27 cellular contexts compared by ENCODE assay signal in the genomic region with DNA sequence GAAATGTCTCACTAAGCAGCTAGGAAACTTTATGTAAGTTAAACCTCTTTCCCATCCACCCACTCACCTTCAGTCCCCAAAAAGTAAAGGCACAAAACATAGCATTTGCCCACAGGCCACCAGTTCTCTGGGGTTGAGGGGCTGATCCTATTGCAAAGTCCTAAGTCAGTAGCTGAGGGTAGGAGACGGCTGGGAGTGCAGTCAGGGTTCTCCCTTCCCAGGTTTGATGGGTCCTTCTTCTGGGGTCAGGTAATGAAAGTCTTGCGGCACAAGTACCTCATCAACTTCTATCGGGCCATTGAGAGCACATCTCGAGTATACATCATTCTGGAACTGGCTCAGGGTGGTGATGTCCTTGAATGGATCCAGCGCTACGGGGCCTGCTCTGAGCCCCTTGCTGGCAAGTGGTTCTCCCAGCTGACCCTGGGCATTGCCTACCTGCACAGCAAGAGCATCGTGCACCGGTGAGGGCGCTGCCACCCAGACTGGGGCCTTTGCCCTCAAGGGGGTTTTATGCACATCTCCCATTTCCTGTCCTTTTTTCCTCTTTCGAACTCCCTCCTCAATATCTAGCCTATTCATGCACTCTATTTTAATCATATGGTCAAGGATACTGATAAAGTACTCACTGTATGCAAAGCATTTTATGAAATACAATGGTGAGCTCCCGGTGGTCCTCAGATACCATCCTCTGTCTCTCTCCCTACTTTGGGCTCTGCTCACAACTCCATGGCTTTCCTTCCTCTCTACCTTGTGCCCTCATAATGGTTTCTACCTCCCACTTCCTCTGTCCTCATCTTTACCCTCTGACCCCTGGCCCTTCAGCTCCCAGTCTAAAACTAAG. TPM values are rescaled to one million over a fixed set of nuclear protein-coding genes. Genes with fewer than 3 reads are reported as not detected.
DNase-seq lines count a peak whose midpoint lies in the region; ATAC-seq, FAIRE-seq and TF ChIP-seq lines count a peak whose summit lies in the region.
"Had no signal": no experiment of that assay in that cellular context is flagged by ENCODE, and none has a peak within 500 bp of the region (broad histone marks: within the 10 kb centered on the region; RNA-seq: fewer than 3 reads in every experiment).

No MANE protein-coding gene starts in this region.

- in situ Hi-C loops in HepG2 (cut with HindIII; ENCODE audit: extremely low pct_ligation_motif_present, low pct_unique_long_range_greater_than_20kb): no loop called here

- TF ChIP-seq POLR2A in HepG2 (IDR thresholded peaks at IDR 0.05; ENCODE audit: insufficient read depth in 1 of 2, low read depth in 2 of 2, low read length in 2 of 2) (no peak; a peak in 1 of 4 replicates), right lobe of liver (IDR thresholded peaks at IDR 0.05) (no peak)

- no peak overlapping the region for H3K4me2 ChIP-seq in HepG2 (ENCODE audit: low read depth, low read length)
- H3K4me2 ChIP-seq: SK-N-SH, smooth muscle cell had no signal

- ATAC-seq in HepG2 (peak; percentile 12), right lobe of liver (no peak), left lobe of liver (no peak)
- ATAC-seq in activated CD8-positive, alpha-beta T cell treated with anti-CD3 and anti-CD28 coated beads, Interleukin-2, amount 10 ng/mL, durations not matched to agents 7 days and 5 days: no peak
- ATAC-seq: gastrocnemius medialis had no signal

- POLR2A ChIA-PET in HepG2 (lab: Yijun Ruan, JAX): interaction anchor here (0.9 to 2.7 kb wide), 9 partner anchors 8 to 65 kb away, joined by 3 to 13 read pairs (median 5); partner anchors contain the start of genes IPO4, IRF9, MDP1 and PSME2
- POLR2A ChIA-PET in activated CD8-positive, alpha-beta T cell treated with anti-CD3 and anti-CD28 coated beads, Interleukin-2, amount 10 ng/mL, durations not matched to agents 7 days and 5 days (lab: Charles Lee): interaction anchor here (0.9 to 4.1 kb wide), 4 partner anchors 11 to 92 kb away, joined by 3 to 23 read pairs (median 4); partner anchors contain the start of genes DCAF11, IRF9 and TM9SF1
- POLR2A ChIA-PET in RWPE1 (lab: Yijun Ruan, JAX; ENCODE audit: low non-redundant PET): no interaction called here

- H3K27me3 Mint-ChIP-seq in activated CD8-positive, alpha-beta T cell treated with anti-CD3 and anti-CD28 coated beads, Interleukin-2, amount 10 ng/mL, durations not matched to agents 7 days and 5 days (ENCODE audit: low read depth): no peaks in the 10 kb centered on the region

- H3K36me3 ChIP-seq in HepG2 (replicated peaks in 1 of 2; ENCODE audit: control insufficient read depth in 1 of 2, insufficient read depth in 2 of 2, low read length in 2 of 2): peaks cover 42 to 56% of the 10 kb centered on the region in 2 experiments
- peaks cover 0 to 56% (median 2%) of the 10 kb centered on the region in 4 donors for H3K36me3 ChIP-seq in right lobe of liver

- H4K20me1 ChIP-seq in HepG2 (ENCODE audit: insufficient read depth, low read length): no peaks in the 10 kb centered on the region

- CTCF ChIA-PET in HepG2 (lab: Yijun Ruan, JAX; ENCODE audit: low intra/inter-chr PET ratio, low total read pairs): no interaction called here
- CTCF ChIA-PET in activated CD8-positive, alpha-beta T cell treated with anti-CD3 and anti-CD28 coated beads, Interleukin-2, amount 10 ng/mL, durations not matched to agents 7 days and 5 days (lab: Charles Lee): interaction anchor here (1.0 to 1.2 kb wide), 2 partner anchors 45 to 101 kb away, joined by 3 to 4 read pairs; partner anchors contain the start of genes CIDEB and IRF9
- CTCF ChIA-PET in RWPE1 (lab: Yijun Ruan, JAX): no interaction called here

- H2AFZ ChIP-seq in HepG2 (ENCODE audit: low read length): no peak overlapping the region

- DNase-seq in HepG2 (ENCODE audit: low spot score): no peak
- DNase-seq in right lobe of liver: no peak
- DNase-seq in activated CD8-positive, alpha-beta T cell treated with anti-CD3 and anti-CD28 coated beads, Interleukin-2, amount 10 ng/mL, durations not matched to agents 7 days and 5 days: no peak
- DNase-seq in left lobe of liver (ENCODE audit: low spot score): peak; percentile 34
- no peak for DNase-seq in RWPE1 (ENCODE audit: low spot score)
- DNase-seq in T-helper 9 cell: no peak
- DNase-seq in superior temporal gyrus (ENCODE audit: extremely low spot score): no peak
- DNase-seq: activated CD4-positive, CD25-positive, alpha-beta regulatory T cell; activated CD8-positive, alpha-beta memory T cell treated with anti-CD3 and anti-CD28 coated beads for 24 hours; brain microvascular endothelial cell; effector memory CD4-positive, alpha-beta T cell; gastrocnemius medialis; hypothalamus; Kasumi-1; NCI-H1048; NCI-H1930; NCI-H2227 treated with DMSO at 0.1 percent for 48 hours; RPMI8226; SK-N-SH; stimulated activated CD4-positive, alpha-beta T cell treated with anti-CD3 and anti-CD28 coated beads, Interleukin-4, amount 100 ng/mL, for 24 hours had no signal

- H3K9me3 Mint-ChIP-seq in activated CD8-positive, alpha-beta T cell treated with anti-CD3 and anti-CD28 coated beads, Interleukin-2, amount 10 ng/mL, durations not matched to agents 7 days and 5 days (ENCODE audit: insufficient read depth): peaks cover 7% of the 10 kb centered on the region

- no peak overlapping the region for H3K9ac ChIP-seq in HepG2 (ENCODE audit: insufficient read depth, low read depth, low read length)
- H3K9ac ChIP-seq: SK-N-SH had no signal

- no peak for TF ChIP-seq CTCF in HepG2 (CRISPR knock-in tag; IDR thresholded peaks at IDR 0.05)
- no peak for TF ChIP-seq CTCF in right lobe of liver (IDR thresholded peaks at IDR 0.05)
- TF ChIP-seq CTCF in RWPE1 (conservative IDR thresholded peaks at IDR 0.05; ENCODE audit: low read depth): no peak

- H3K27me3 ChIP-seq in HepG2 (ENCODE audit: control insufficient read depth in 1 of 2, insufficient read depth in 2 of 2, low read length in 2 of 2) (no peaks in the 10 kb centered on the region), right lobe of liver (no peaks in the 10 kb centered on the region)
- H3K27me3 ChIP-seq: brain microvascular endothelial cell, esophagus muscularis mucosa, gastrocnemius medialis had no signal

- TF ChIP-seq EP300 in HepG2 (IDR thresholded peaks at IDR 0.05; ENCODE audit: low read depth in 2 of 2, low read length in 2 of 2) (no peak), HepG2 (CRISPR knock-in tag; IDR thresholded peaks at IDR 0.05; ENCODE audit: borderline replicate concordance) (no peak)

- H3K4me1 ChIP-seq in HepG2 (ENCODE audit: insufficient read depth, low read length) (peaks cover 3% of the 10 kb centered on the region; the same call in 1 of the 2 replicates), right lobe of liver (no peaks in the 10 kb centered on the region)
- H3K4me1 ChIP-seq: gastrocnemius medialis had no signal

- BruUV-seq in HepG2 (replicated peaks; lab: Mats Ljungman, UMichigan): TSS peak; percentile 24

- no peak for FAIRE-seq in HepG2 (lab: Jason Lieb, UNC)
- FAIRE-seq: GM18507, HTR-8/SVneo, keratinocyte had no signal

- H3K4me3 Mint-ChIP-seq in activated CD8-positive, alpha-beta T cell treated with anti-CD3 and anti-CD28 coated beads, Interleukin-2, amount 10 ng/mL, durations not matched to agents 7 days and 5 days: no peak overlapping the region

- peak overlapping the region; percentile 46 for H3K27ac Mint-ChIP-seq in activated CD8-positive, alpha-beta T cell treated with anti-CD3 and anti-CD28 coated beads, Interleukin-2, amount 10 ng/mL, durations not matched to agents 7 days and 5 days

- H3K36me3 Mint-ChIP-seq in activated CD8-positive, alpha-beta T cell treated with anti-CD3 and anti-CD28 coated beads, Interleukin-2, amount 10 ng/mL, durations not matched to agents 7 days and 5 days (ENCODE audit: low read depth): peaks cover 86% of the 10 kb centered on the region

- no peak for TF ChIP-seq RAD21 in HepG2 (CRISPR knock-in tag; IDR thresholded peaks at IDR 0.05)

- H3K27ac ChIP-seq in HepG2 (ENCODE audit: extremely low read length, insufficient read depth, low read length) (no peak overlapping the region), right lobe of liver (no peak overlapping the region), RWPE1 (no peak overlapping the region)
- H3K27ac ChIP-seq: brain microvascular endothelial cell, C4-2B, esophagus muscularis mucosa, gastrocnemius medialis had no signal

- H3K4me1 Mint-ChIP-seq in activated CD8-positive, alpha-beta T cell treated with anti-CD3 and anti-CD28 coated beads, Interleukin-2, amount 10 ng/mL, durations not matched to agents 7 days and 5 days (ENCODE audit: low read depth): peaks cover 17% of the 10 kb centered on the region

- H3K4me3 ChIP-seq in HepG2 (replicated peaks in 1 of 3; ENCODE audit: insufficient read depth in 1 of 3, low read depth in 2 of 3, low read length in 3 of 3) (no peak overlapping the region), right lobe of liver (no peak overlapping the region)
- H3K4me3 ChIP-seq: esophagus muscularis mucosa, gastrocnemius medialis, lung, smooth muscle cell had no signal

- 97% methylated on average over 11 of the region's 11 CpGs for WGBS in HepG2 (ENCODE audit: low lambda C conversion rate)
- 100% methylated on average over 5 of the region's 11 CpGs for WGBS in right lobe of liver (ENCODE audit: insufficient coverage, low coverage, low lambda C conversion rate, missing lambda C conversion rate)

- H3K9me3 ChIP-seq in HepG2 (ENCODE audit: low read length) (no peaks in the 10 kb centered on the region), right lobe of liver (no peaks in the 10 kb centered on the region)
- H3K9me3 ChIP-seq: esophagus muscularis mucosa, gastrocnemius medialis, SK-N-SH had no signal

- intact Hi-C loops in HepG2 (cut with micrococcal nuclease; ENCODE audit: unreplicated experiment) (no loop called here), right lobe of liver (cut with DNase I) (no loop called here)

- H3K79me2 ChIP-seq in HepG2 (ENCODE audit: insufficient read depth, low read length): no peaks in the 10 kb centered on the region

RNA-seq across cellular contexts. Expression of gene TSSK4, which starts 1.0 kb away (rescaled TPM):
- 0.44 TPM in 1 of 2 replicates, not detected in the other for total RNA-seq in HepG2 (2016; rRNA removed; fragmentation: Illumina TruSeq; extraction: Trizol)
- not detected in 2 replicates for total RNA-seq in HepG2 (2016; cell fraction: cytosol; rRNA removed; fragmentation: Illumina TruSeq; extraction: Trizol; ENCODE audit: low read depth)
- total RNA-seq in HepG2 (2016; cell fraction: insoluble cytoplasmic fraction; rRNA removed; fragmentation: Illumina TruSeq; extraction: Trizol): 0.19 TPM in 1 of 2 replicates, not detected in the other
- total RNA-seq in HepG2 (2016; cell fraction: membrane; rRNA removed; fragmentation: Illumina TruSeq; extraction: Trizol): not detected in 2 replicates
- total RNA-seq in HepG2 (2016; cell fraction: nucleus; rRNA removed; fragmentation: Illumina TruSeq; extraction: Trizol): 0.78 TPM in 1 of 2 replicates, not detected in the other
- polyA plus RNA-seq in HepG2 (2011; rRNA removed): 0.08 and 0.14 TPM in 2 replicates
- polyA plus RNA-seq in HepG2 (2011; cell fraction: cytosol; rRNA removed): 0.04 and 0.10 TPM in 2 replicates
- 1.0 and 1.1 TPM in 2 replicates for polyA plus RNA-seq in HepG2 (2011; cell fraction: nucleus; rRNA removed)
- 3.3 and 4.1 TPM in 2 replicates for polyA plus RNA-seq in HepG2 (2012)
- 0.21 TPM in 1 of 2 replicates, not detected in the other for polyA plus RNA-seq in HepG2 (2016; cell fraction: cytosol; fragmentation: Illumina TruSeq; extraction: Trizol; ENCODE audit: low read depth)
- not detected in 2 replicates for polyA plus RNA-seq in HepG2 (2016; cell fraction: insoluble cytoplasmic fraction; fragmentation: Illumina TruSeq; extraction: Trizol; ENCODE audit: low read depth)
- polyA plus RNA-seq in HepG2 (2016; cell fraction: membrane; fragmentation: Illumina TruSeq; extraction: Trizol; ENCODE audit: low read depth): 0.26 TPM in 1 of 2 replicates, not detected in the other
- polyA plus RNA-seq in HepG2 (2016; cell fraction: nucleus; fragmentation: Illumina TruSeq; extraction: Trizol; ENCODE audit: insufficient read depth, low read depth): not detected in 2 replicates
- 1.7 and 2.4 TPM in 2 replicates for polyA minus RNA-seq in HepG2 (2011; rRNA and poly(A)+ RNA removed; ENCODE audit: low replicate concordance)
- not detected in 2 replicates for polyA minus RNA-seq in HepG2 (2011; cell fraction: cytosol; rRNA and poly(A)+ RNA removed)
- 3.2 and 5.0 TPM in 2 replicates for polyA minus RNA-seq in HepG2 (2011; cell fraction: nucleus; rRNA and poly(A)+ RNA removed)
- total RNA-seq in right lobe of liver: under 1 TPM in 2 of 6 experiments, not detected in 4; 0.29 TPM
- not detected for total RNA-seq in activated CD8-positive, alpha-beta T cell treated with anti-CD3 and anti-CD28 coated beads, Interleukin-2, amount 10 ng/mL, durations not matched to agents 7 days and 5 days
- total RNA-seq in left lobe of liver: 0.35 TPM
- total RNA-seq: gastrocnemius medialis had no signal
- polyA plus RNA-seq: keratinocyte, SK-N-SH had no signal

RNA-seq across cellular contexts. Expression of gene CHMP4A, which starts 6.8 kb away (rescaled TPM):
- total RNA-seq in HepG2 (2016; rRNA removed; fragmentation: Illumina TruSeq; extraction: Trizol) (113 and 140 TPM in 2 replicates), right lobe of liver (10 to 100 TPM; 11.9 to 28.9 (median 17.1) TPM), left lobe of liver (14.4 TPM)
- total RNA-seq in HepG2 (2016; cell fraction: cytosol; rRNA removed; fragmentation: Illumina TruSeq; extraction: Trizol; ENCODE audit: low read depth): 66.3 and 72.6 TPM in 2 replicates
- total RNA-seq in HepG2 (2016; cell fraction: insoluble cytoplasmic fraction; rRNA removed; fragmentation: Illumina TruSeq; extraction: Trizol): 120 and 148 TPM in 2 replicates
- 67.1 and 67.8 TPM in 2 replicates for total RNA-seq in HepG2 (2016; cell fraction: membrane; rRNA removed; fragmentation: Illumina TruSeq; extraction: Trizol)
- total RNA-seq in HepG2 (2016; cell fraction: nucleus; rRNA removed; fragmentation: Illumina TruSeq; extraction: Trizol): 52.6 and 66.0 TPM in 2 replicates
- 80.8 and 83.6 TPM in 2 replicates for polyA plus RNA-seq in HepG2 (2011; rRNA removed)
- polyA plus RNA-seq in HepG2 (2011; cell fraction: cytosol; rRNA removed): 85.1 and 105 TPM in 2 replicates
- polyA plus RNA-seq in HepG2 (2011; cell fraction: nucleus; rRNA removed): 42.1 and 63.9 TPM in 2 replicates
- 78.9 and 98.0 TPM in 2 replicates for polyA plus RNA-seq in HepG2 (2012)
- polyA plus RNA-seq in HepG2 (2016; cell fraction: cytosol; fragmentation: Illumina TruSeq; extraction: Trizol; ENCODE audit: low read depth): 64.7 and 70.4 TPM in 2 replicates
- polyA plus RNA-seq in HepG2 (2016; cell fraction: insoluble cytoplasmic fraction; fragmentation: Illumina TruSeq; extraction: Trizol; ENCODE audit: low read depth): 255 and 256 TPM in 2 replicates
- 60.9 and 64.0 TPM in 2 replicates for polyA plus RNA-seq in HepG2 (2016; cell fraction: membrane; fragmentation: Illumina TruSeq; extraction: Trizol; ENCODE audit: low read depth)
- polyA plus RNA-seq in HepG2 (2016; cell fraction: nucleus; fragmentation: Illumina TruSeq; extraction: Trizol; ENCODE audit: insufficient read depth, low read depth): 140 and 161 TPM in 2 replicates
- polyA minus RNA-seq in HepG2 (2011; rRNA and poly(A)+ RNA removed; ENCODE audit: low replicate concordance): 9.7 and 17.0 TPM in 2 replicates
- polyA minus RNA-seq in HepG2 (2011; cell fraction: cytosol; rRNA and poly(A)+ RNA removed): 7.5 and 11.3 TPM in 2 replicates
- 30.8 and 42.8 TPM in 2 replicates for polyA minus RNA-seq in HepG2 (2011; cell fraction: nucleus; rRNA and poly(A)+ RNA removed)
- total RNA-seq in activated CD8-positive, alpha-beta T cell treated with anti-CD3 and anti-CD28 coated beads, Interleukin-2, amount 10 ng/mL, durations not matched to agents 7 days and 5 days: 10 to 100 TPM; 83.2 to 93.4 TPM

RNA-seq across cellular contexts. Expression of gene MDP1, which starts 9.4 kb away (rescaled TPM):
- 48.7 and 66.0 TPM in 2 replicates for total RNA-seq in HepG2 (2016; rRNA removed; fragmentation: Illumina TruSeq; extraction: Trizol)
- total RNA-seq in HepG2 (2016; cell fraction: cytosol; rRNA removed; fragmentation: Illumina TruSeq; extraction: Trizol; ENCODE audit: low read depth): 27.9 and 34.0 TPM in 2 replicates
- 53.9 and 66.6 TPM in 2 replicates for total RNA-seq in HepG2 (2016; cell fraction: insoluble cytoplasmic fraction; rRNA removed; fragmentation: Illumina TruSeq; extraction: Trizol)
- total RNA-seq in HepG2 (2016; cell fraction: membrane; rRNA removed; fragmentation: Illumina TruSeq; extraction: Trizol): 41.5 and 42.5 TPM in 2 replicates
- 27.7 and 28.0 TPM in 2 replicates for total RNA-seq in HepG2 (2016; cell fraction: nucleus; rRNA removed; fragmentation: Illumina TruSeq; extraction: Trizol)
- polyA plus RNA-seq in HepG2 (2011; rRNA removed): 38.2 and 44.1 TPM in 2 replicates
- 35.9 and 43.6 TPM in 2 replicates for polyA plus RNA-seq in HepG2 (2011; cell fraction: cytosol; rRNA removed)
- 45.5 and 46.7 TPM in 2 replicates for polyA plus RNA-seq in HepG2 (2011; cell fraction: nucleus; rRNA removed)
- 24.5 and 30.3 TPM in 2 replicates for polyA plus RNA-seq in HepG2 (2012)
- 24.6 and 32.2 TPM in 2 replicates for polyA plus RNA-seq in HepG2 (2016; cell fraction: cytosol; fragmentation: Illumina TruSeq; extraction: Trizol; ENCODE audit: low read depth)
- polyA plus RNA-seq in HepG2 (2016; cell fraction: insoluble cytoplasmic fraction; fragmentation: Illumina TruSeq; extraction: Trizol; ENCODE audit: low read depth): 50.1 and 54.2 TPM in 2 replicates
- 30.8 and 33.7 TPM in 2 replicates for polyA plus RNA-seq in HepG2 (2016; cell fraction: membrane; fragmentation: Illumina TruSeq; extraction: Trizol; ENCODE audit: low read depth)
- 41.8 and 50.7 TPM in 2 replicates for polyA plus RNA-seq in HepG2 (2016; cell fraction: nucleus; fragmentation: Illumina TruSeq; extraction: Trizol; ENCODE audit: insufficient read depth, low read depth)
- 10.6 and 24.5 TPM in 2 replicates for polyA minus RNA-seq in HepG2 (2011; rRNA and poly(A)+ RNA removed; ENCODE audit: low replicate concordance)
- 4.9 and 8.5 TPM in 2 replicates for polyA minus RNA-seq in HepG2 (2011; cell fraction: cytosol; rRNA and poly(A)+ RNA removed)
- 19.6 and 23.2 TPM in 2 replicates for polyA minus RNA-seq in HepG2 (2011; cell fraction: nucleus; rRNA and poly(A)+ RNA removed)
- 1 to 10 TPM; 3.7 to 6.3 (median 4.9) TPM for total RNA-seq in right lobe of liver
- 10 to 100 TPM; 16.9 to 18.2 TPM for total RNA-seq in activated CD8-positive, alpha-beta T cell treated with anti-CD3 and anti-CD28 coated beads, Interleukin-2, amount 10 ng/mL, durations not matched to agents 7 days and 5 days
- total RNA-seq in left lobe of liver: 5.0 TPM

RNA-seq across cellular contexts. Expression of gene TM9SF1, which starts 11.2 kb away (rescaled TPM):
- total RNA-seq in HepG2 (2016; rRNA removed; fragmentation: Illumina TruSeq; extraction: Trizol): 56.4 and 110 TPM in 2 replicates
- total RNA-seq in HepG2 (2016; cell fraction: cytosol; rRNA removed; fragmentation: Illumina TruSeq; extraction: Trizol; ENCODE audit: low read depth): 19.9 and 23.1 TPM in 2 replicates
- total RNA-seq in HepG2 (2016; cell fraction: insoluble cytoplasmic fraction; rRNA removed; fragmentation: Illumina TruSeq; extraction: Trizol): 52.8 and 116 TPM in 2 replicates
- total RNA-seq in HepG2 (2016; cell fraction: membrane; rRNA removed; fragmentation: Illumina TruSeq; extraction: Trizol): 50.6 and 55.0 TPM in 2 replicates
- 105 and 124 TPM in 2 replicates for total RNA-seq in HepG2 (2016; cell fraction: nucleus; rRNA removed; fragmentation: Illumina TruSeq; extraction: Trizol)
- polyA plus RNA-seq in HepG2 (2011; rRNA removed): 83.2 and 85.1 TPM in 2 replicates
- polyA plus RNA-seq in HepG2 (2011; cell fraction: cytosol; rRNA removed): 99.8 and 110 TPM in 2 replicates
- 60.5 and 61.2 TPM in 2 replicates for polyA plus RNA-seq in HepG2 (2011; cell fraction: nucleus; rRNA removed)
- polyA plus RNA-seq in HepG2 (2012): 37.9 and 82.6 TPM in 2 replicates
- polyA plus RNA-seq in HepG2 (2016; cell fraction: cytosol; fragmentation: Illumina TruSeq; extraction: Trizol; ENCODE audit: low read depth): 25.1 and 31.5 TPM in 2 replicates
- polyA plus RNA-seq in HepG2 (2016; cell fraction: insoluble cytoplasmic fraction; fragmentation: Illumina TruSeq; extraction: Trizol; ENCODE audit: low read depth): 44.2 and 50.2 TPM in 2 replicates
- polyA plus RNA-seq in HepG2 (2016; cell fraction: membrane; fragmentation: Illumina TruSeq; extraction: Trizol; ENCODE audit: low read depth): 32.9 and 38.1 TPM in 2 replicates
- 112 and 131 TPM in 2 replicates for polyA plus RNA-seq in HepG2 (2016; cell fraction: nucleus; fragmentation: Illumina TruSeq; extraction: Trizol; ENCODE audit: insufficient read depth, low read depth)
- 117 and 251 TPM in 2 replicates for polyA minus RNA-seq in HepG2 (2011; rRNA and poly(A)+ RNA removed; ENCODE audit: low replicate concordance)
- 36.8 and 39.3 TPM in 2 replicates for polyA minus RNA-seq in HepG2 (2011; cell fraction: cytosol; rRNA and poly(A)+ RNA removed)
- polyA minus RNA-seq in HepG2 (2011; cell fraction: nucleus; rRNA and poly(A)+ RNA removed): 51.2 and 53.7 TPM in 2 replicates
- total RNA-seq in right lobe of liver: 10 to 100 TPM; 32.1 to 49.8 (median 41.2) TPM
- total RNA-seq in activated CD8-positive, alpha-beta T cell treated with anti-CD3 and anti-CD28 coated beads, Interleukin-2, amount 10 ng/mL, durations not matched to agents 7 days and 5 days: 10 to 100 TPM; 29.3 to 32.8 TPM
- 47.1 TPM for total RNA-seq in left lobe of liver

RNA-seq across cellular contexts. Expression of gene IPO4, which starts 17.9 kb away (rescaled TPM):
- total RNA-seq in HepG2 (2016; rRNA removed; fragmentation: Illumina TruSeq; extraction: Trizol): 149 and 179 TPM in 2 replicates
- 58.9 and 61.8 TPM in 2 replicates for total RNA-seq in HepG2 (2016; cell fraction: cytosol; rRNA removed; fragmentation: Illumina TruSeq; extraction: Trizol; ENCODE audit: low read depth)
- total RNA-seq in HepG2 (2016; cell fraction: insoluble cytoplasmic fraction; rRNA removed; fragmentation: Illumina TruSeq; extraction: Trizol): 119 and 190 TPM in 2 replicates
- 54.8 and 63.8 TPM in 2 replicates for total RNA-seq in HepG2 (2016; cell fraction: membrane; rRNA removed; fragmentation: Illumina TruSeq; extraction: Trizol)
- total RNA-seq in HepG2 (2016; cell fraction: nucleus; rRNA removed; fragmentation: Illumina TruSeq; extraction: Trizol): 147 and 162 TPM in 2 replicates
- 37.4 and 39.0 TPM in 2 replicates for polyA plus RNA-seq in HepG2 (2011; rRNA removed)
- polyA plus RNA-seq in HepG2 (2011; cell fraction: cytosol; rRNA removed): 22.1 and 40.0 TPM in 2 replicates
- 186 and 239 TPM in 2 replicates for polyA plus RNA-seq in HepG2 (2011; cell fraction: nucleus; rRNA removed)
- polyA plus RNA-seq in HepG2 (2012): 42.9 and 46.8 TPM in 2 replicates
- 17.6 and 17.8 TPM in 2 replicates for polyA plus RNA-seq in HepG2 (2016; cell fraction: cytosol; fragmentation: Illumina TruSeq; extraction: Trizol; ENCODE audit: low read depth)
- 88.5 and 118 TPM in 2 replicates for polyA plus RNA-seq in HepG2 (2016; cell fraction: insoluble cytoplasmic fraction; fragmentation: Illumina TruSeq; extraction: Trizol; ENCODE audit: low read depth)
- 32.2 and 38.2 TPM in 2 replicates for polyA plus RNA-seq in HepG2 (2016; cell fraction: membrane; fragmentation: Illumina TruSeq; extraction: Trizol; ENCODE audit: low read depth)
- 185 and 227 TPM in 2 replicates for polyA plus RNA-seq in HepG2 (2016; cell fraction: nucleus; fragmentation: Illumina TruSeq; extraction: Trizol; ENCODE audit: insufficient read depth, low read depth)
- 52.8 and 135 TPM in 2 replicates for polyA minus RNA-seq in HepG2 (2011; rRNA and poly(A)+ RNA removed; ENCODE audit: low replicate concordance)
- 34.0 and 43.7 TPM in 2 replicates for polyA minus RNA-seq in HepG2 (2011; cell fraction: cytosol; rRNA and poly(A)+ RNA removed)
- 176 and 190 TPM in 2 replicates for polyA minus RNA-seq in HepG2 (2011; cell fraction: nucleus; rRNA and poly(A)+ RNA removed)
- 10 to 100 TPM; 17.9 to 44.0 (median 23.0) TPM for total RNA-seq in right lobe of liver
- total RNA-seq in activated CD8-positive, alpha-beta T cell treated with anti-CD3 and anti-CD28 coated beads, Interleukin-2, amount 10 ng/mL, durations not matched to agents 7 days and 5 days: 10 to 100 TPM; 56.3 to 60.1 TPM
- total RNA-seq in left lobe of liver: 20.2 TPM
